ENCODE assay signal across 1 cellular context in the genomic region with DNA sequence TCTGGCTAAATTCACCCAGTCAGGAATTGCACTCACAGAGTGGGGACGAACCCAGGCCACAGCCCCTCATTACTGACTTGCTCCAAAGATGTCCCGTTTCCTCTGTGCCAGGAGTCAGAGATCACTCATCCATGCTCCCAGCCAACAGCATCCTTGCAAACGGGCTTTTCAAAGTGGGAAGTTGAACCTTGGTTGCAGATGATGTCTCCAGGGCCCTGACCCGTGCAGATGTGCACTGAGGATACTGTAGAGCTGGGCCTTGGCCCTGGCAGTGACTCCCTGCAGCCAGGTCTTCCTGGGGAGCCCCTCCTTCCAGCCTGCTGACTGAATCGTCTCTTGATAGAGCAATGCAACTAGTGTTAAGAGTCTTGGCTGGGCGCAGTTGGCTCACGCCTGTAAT.
TF ChIP-seq lines count a peak whose summit lies in the region.

No MANE protein-coding gene starts in this region.

TF ChIP-seq in WTC11, 78 proteins besides CTCF, POLR2A, EP300 and RAD21 (continued from another document):
- TF ChIP-seq, protein P1, sequence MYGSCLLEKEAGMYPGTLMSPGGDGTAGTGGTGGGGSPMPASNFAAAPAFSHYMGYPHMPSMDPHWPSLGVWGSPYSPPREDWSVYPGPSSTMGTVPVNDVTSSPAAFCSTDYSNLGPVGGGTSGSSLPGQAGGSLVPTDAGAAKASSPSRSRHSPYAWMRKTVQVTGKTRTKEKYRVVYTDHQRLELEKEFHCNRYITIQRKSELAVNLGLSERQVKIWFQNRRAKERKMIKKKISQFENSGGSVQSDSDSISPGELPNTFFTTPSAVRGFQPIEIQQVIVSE (CRISPR knock-in tag; IDR thresholded peaks at IDR 0.05; ENCODE audit: borderline replicate concordance), result no peak
TF ChIP-seq in WTC11: peak in this region for 0.
